Comparison of ENCODE assay signal across 1 cellular context in the genomic region with DNA sequence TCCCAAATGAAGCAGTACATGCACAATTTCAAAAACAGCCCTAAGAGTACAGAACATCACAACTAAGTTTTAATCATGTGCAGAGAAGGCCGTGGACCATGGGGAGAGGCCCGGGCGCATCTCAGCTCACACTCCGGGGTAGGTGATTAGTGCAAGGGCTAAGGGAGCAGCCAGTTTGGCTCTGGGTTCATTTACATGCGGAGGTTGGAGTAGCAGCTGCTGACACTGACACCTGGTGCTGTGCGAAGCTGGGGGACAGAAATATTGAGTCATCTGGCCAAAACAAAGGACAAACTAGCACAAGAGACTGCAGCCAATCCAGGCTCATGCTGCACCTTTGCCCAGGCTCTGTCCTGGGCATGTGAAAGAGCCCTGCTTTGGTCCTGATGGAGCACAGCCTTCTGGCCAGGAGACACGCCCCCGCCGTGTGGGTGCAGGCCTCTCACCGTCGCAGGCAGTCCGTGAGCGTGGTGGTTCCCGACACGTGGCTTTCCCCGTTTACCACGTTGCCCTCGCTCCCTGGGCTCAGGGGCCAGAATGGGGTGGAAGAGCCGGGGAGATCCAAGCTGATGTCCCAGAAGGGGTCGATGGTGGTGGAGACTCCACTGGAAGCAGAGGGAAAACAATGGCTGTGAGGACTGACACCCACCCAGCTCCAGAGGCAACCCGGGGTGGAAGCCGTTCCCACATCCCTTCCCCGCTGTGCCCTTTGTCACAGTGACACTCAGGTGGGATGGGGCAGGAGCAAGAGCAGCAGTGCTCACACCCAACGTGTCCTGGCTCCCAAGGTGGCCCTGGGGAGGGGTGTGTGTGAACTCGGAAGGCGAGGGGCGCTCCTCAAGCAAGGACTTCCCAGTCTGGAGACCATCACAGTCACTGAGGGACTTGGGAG.
TF ChIP-seq lines count a peak whose summit lies in the region.

No MANE protein-coding gene starts in this region.

TF ChIP-seq in H1, 55 proteins besides CTCF, POLR2A, EP300 and RAD21:
- TF ChIP-seq, protein P1, sequence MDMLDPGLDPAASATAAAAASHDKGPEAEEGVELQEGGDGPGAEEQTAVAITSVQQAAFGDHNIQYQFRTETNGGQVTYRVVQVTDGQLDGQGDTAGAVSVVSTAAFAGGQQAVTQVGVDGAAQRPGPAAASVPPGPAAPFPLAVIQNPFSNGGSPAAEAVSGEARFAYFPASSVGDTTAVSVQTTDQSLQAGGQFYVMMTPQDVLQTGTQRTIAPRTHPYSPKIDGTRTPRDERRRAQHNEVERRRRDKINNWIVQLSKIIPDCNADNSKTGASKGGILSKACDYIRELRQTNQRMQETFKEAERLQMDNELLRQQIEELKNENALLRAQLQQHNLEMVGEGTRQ (IDR thresholded peaks at IDR 0.05; ENCODE audit: low read length) = no peak
- TF ChIP-seq NRF1 (IDR thresholded peaks at IDR 0.05; ENCODE audit: low read depth, low read length) (no peak), CHD1 (IDR thresholded peaks at IDR 0.05; ENCODE audit: low read depth, low read length) (no peak), MAX (IDR thresholded peaks at IDR 0.05) (no peak)
